In genomic region chr4:20428410-20429160, GRCh38 we compare ENCODE assay signal across 12 cellular contexts.
DNase-seq lines count a peak whose midpoint lies in the region; ATAC-seq, FAIRE-seq and TF ChIP-seq lines count a peak whose summit lies in the region.
"Had no signal": no experiment of that assay in that cellular context is flagged by ENCODE, and none has a peak within 500 bp of the region (broad histone marks: within the 10 kb centered on the region; RNA-seq: fewer than 3 reads in every experiment).

No MANE protein-coding gene starts in this region.

- POLR2A ChIA-PET in OCI-LY7 (lab: Charles Lee), result no interaction called here
- POLR2A ChIA-PET in CD8-positive, alpha-beta memory T cell (lab: Charles Lee), result no interaction called here

- CTCF ChIA-PET in OCI-LY7 (lab: Charles Lee; ENCODE audit: unreplicated experiment), result no interaction called here
- CTCF ChIA-PET in CD8-positive, alpha-beta memory T cell (lab: Charles Lee), result no interaction called here

- H3K4me3 Mint-ChIP-seq in CD8-positive, alpha-beta memory T cell, result no peak overlapping the region

- H3K9me3 Mint-ChIP-seq in CD8-positive, alpha-beta memory T cell, result peaks cover 0 to 2% (median 0%) of the 10 kb centered on the region in 5 donors

- no peaks in the 10 kb centered on the region for H3K4me1 Mint-ChIP-seq in CD8-positive, alpha-beta memory T cell

- no TSS peak for BruUV-seq in OCI-LY7 (replicated peaks; lab: Mats Ljungman, UMichigan)

- FAIRE-seq in GM12891 (lab: Jason Lieb, UNC), result no peak

- no peak overlapping the region for H3K4me2 ChIP-seq in OCI-LY7 (ENCODE audit: low read length)

- ATAC-seq in GM19023 (IDR thresholded peaks at IDR 0.05; ENCODE audit: unreplicated experiment) (peak; percentile 52), GM21737 (IDR thresholded peaks at IDR 0.05; ENCODE audit: unreplicated experiment) (no peak), GM18505 (IDR thresholded peaks at IDR 0.05; ENCODE audit: unreplicated experiment) (no peak)
- ATAC-seq: activated CD4-positive, CD25-positive, alpha-beta regulatory T cell treated with anti-CD3 and anti-CD28 coated beads, Interleukin-2, amount 50 U/mL, for 24 hours; left ventricle myocardium superior had no signal

- no peaks in the 10 kb centered on the region for H3K36me3 Mint-ChIP-seq in CD8-positive, alpha-beta memory T cell

- peak; percentile 43 for TF ChIP-seq CTCF in AG10803 (conservative IDR thresholded peaks at IDR 0.05; ENCODE audit: low read length)
- peak; percentile 70 for TF ChIP-seq CTCF in OCI-LY7 (conservative IDR thresholded peaks at IDR 0.05; ENCODE audit: low read length)

- H3K27ac ChIP-seq in OCI-LY7 (ENCODE audit: low read depth, low read length, poor library complexity, severe bottlenecking), result no peak overlapping the region
- H3K27ac ChIP-seq in CD8-positive, alpha-beta memory T cell (ENCODE audit: low read depth, low read length), result no peak overlapping the region
- H3K27ac ChIP-seq: colonic mucosa had no signal

- H3K79me2 ChIP-seq in OCI-LY7 (ENCODE audit: insufficient read depth, low read depth, low read length), result no peaks in the 10 kb centered on the region

- TF ChIP-seq POLR2A in GM18505 (IDR thresholded peaks at IDR 0.05; ENCODE audit: borderline replicate concordance, extremely low read depth, insufficient read depth, insufficient read length) (no peak), GM12891 (IDR thresholded peaks at IDR 0.05; ENCODE audit: low read depth, low read length) (no peak)

- H3K9me2 ChIP-seq in OCI-LY7 (ENCODE audit: insufficient read depth, low read length), result no peaks in the 10 kb centered on the region

- no peaks in the 10 kb centered on the region for H3K4me1 ChIP-seq in OCI-LY7 (ENCODE audit: insufficient read depth, low read length, poor library complexity, severe bottlenecking)
- no peaks in the 10 kb centered on the region for H3K4me1 ChIP-seq in CD8-positive, alpha-beta memory T cell (ENCODE audit: insufficient read depth, low read length)

- no peaks in the 10 kb centered on the region for H4K20me1 ChIP-seq in OCI-LY7 (ENCODE audit: insufficient read depth, low read length)

- H3K9me3 ChIP-seq in OCI-LY7 (ENCODE audit: low read length), result no peaks in the 10 kb centered on the region
- H3K9me3 ChIP-seq in CD8-positive, alpha-beta memory T cell (ENCODE audit: low read length), result no peaks in the 10 kb centered on the region
- H3K9me3 ChIP-seq: colonic mucosa had no signal

- DNase-seq in AG10803 (ENCODE audit: low read depth), result no peak
- peak; percentile 16 for DNase-seq in OCI-LY7 (ENCODE audit: low spot score)
- DNase-seq in germinal center (ENCODE audit: low spot score), result peak; percentile 7
- DNase-seq in CD8-positive, alpha-beta memory T cell, result no peak
- DNase-seq in GM12891 (ENCODE audit: insufficient read length, low spot score), result no peak
- DNase-seq: colonic mucosa, left ventricle myocardium superior, NCI-H510A treated with DMSO at 0.1 percent for 48 hours had no signal

- H3K36me3 ChIP-seq in OCI-LY7 (ENCODE audit: insufficient read depth, low read length), result no peaks in the 10 kb centered on the region
- H3K36me3 ChIP-seq in CD8-positive, alpha-beta memory T cell (ENCODE audit: insufficient read depth, low read length), result no peaks in the 10 kb centered on the region
- H3K36me3 ChIP-seq: colonic mucosa had no signal

- H2AFZ ChIP-seq in OCI-LY7 (ENCODE audit: low read length), result no peak overlapping the region

- H3K27me3 Mint-ChIP-seq in CD8-positive, alpha-beta memory T cell, result no peaks in the 10 kb centered on the region

- intact Hi-C loops in OCI-LY7 (cut with micrococcal nuclease; ENCODE audit: unreplicated experiment), result no loop called here

- H3K4me3 ChIP-seq in AG10803 (ENCODE audit: low read length) (no peak overlapping the region), OCI-LY7 (ENCODE audit: low read depth, low read length, poor library complexity, severe bottlenecking) (no peak overlapping the region)
- no peak overlapping the region for H3K4me3 ChIP-seq in CD8-positive, alpha-beta memory T cell (ENCODE audit: low read length)
- H3K4me3 ChIP-seq: colonic mucosa had no signal

- no peaks in the 10 kb centered on the region for H3K27me3 ChIP-seq in CD8-positive, alpha-beta memory T cell (ENCODE audit: insufficient read depth, low read length, poor library complexity, severe bottlenecking)
- H3K27me3 ChIP-seq: colonic mucosa had no signal

- H3K27ac Mint-ChIP-seq in CD8-positive, alpha-beta memory T cell, result no peak overlapping the region

TF ChIP-seq in GM12891, 5 proteins besides CTCF, POLR2A, EP300 and RAD21:
- TF ChIP-seq PAX5 (IDR thresholded peaks at IDR 0.05; ENCODE audit: insufficient read depth, low read length, severe bottlenecking), result no peak
- TF ChIP-seq POU2F2 (IDR thresholded peaks at IDR 0.05; ENCODE audit: low read depth, low read length), result no peak
- TF ChIP-seq SPI1 (IDR thresholded peaks at IDR 0.05; ENCODE audit: low read depth, low read length), result no peak
- TF ChIP-seq TAF1 (IDR thresholded peaks at IDR 0.05; ENCODE audit: low read depth, low read length), result no peak
- no peak for TF ChIP-seq POLR2AphosphoS5 (IDR thresholded peaks at IDR 0.05; ENCODE audit: low read depth, low read length)

Comparison
In these comparisons a context has a peak if more than half of its experiments do, and no peak if none do; other contexts are left out.
1. DNase-seq: peak in OCI-LY7 (single experiment) and germinal center (single experiment); none in AG10803 (single experiment), CD8-positive, alpha-beta memory T cell (0 of 5) and GM12891 (single experiment).